ENCODE assay signal across 10 cellular contexts in the genomic region with DNA sequence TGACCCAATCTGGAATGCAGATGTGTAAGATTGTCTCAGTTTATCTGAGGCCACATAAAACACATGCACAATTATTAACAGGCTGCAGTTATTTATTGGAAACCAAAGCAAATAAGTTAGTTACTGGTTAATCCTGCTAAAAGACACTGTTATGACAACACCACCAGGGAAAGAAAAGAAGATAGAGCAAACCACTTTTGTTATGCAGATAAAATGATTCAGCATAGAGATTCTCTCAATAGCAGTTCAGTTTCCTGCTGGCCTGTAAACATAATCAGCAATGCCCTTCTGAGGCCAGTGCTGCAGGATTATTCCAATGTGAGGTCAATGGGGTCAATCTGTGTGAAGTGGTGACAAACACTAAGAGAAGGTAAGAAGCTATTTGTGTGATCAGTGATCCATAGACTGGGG.
DNase-seq lines count a peak whose midpoint lies in the region; ATAC-seq and TF ChIP-seq lines count a peak whose summit lies in the region.
"Had no signal": no experiment of that assay in that cellular context is flagged by ENCODE, and none has a peak within 500 bp of the region (broad histone marks: within the 10 kb centered on the region; RNA-seq: fewer than 3 reads in every experiment).

No MANE protein-coding gene starts in this region.

- H3K27me3 Mint-ChIP-seq in effector memory CD8-positive, alpha-beta T cell, result no peaks in the 10 kb centered on the region

- no peak overlapping the region for H3K4me3 Mint-ChIP-seq in effector memory CD8-positive, alpha-beta T cell

- in situ Hi-C loops in GM23248 (cut with MboI), result no loop called here
- in situ Hi-C loops in gastrocnemius medialis (cut with MboI; ENCODE audit: low sequenced_read_pairs in 4 of 4), result no loop called here

- intact Hi-C loops in left ventricle myocardium inferior (cut with micrococcal nuclease), result no loop called here
- intact Hi-C loops in gastrocnemius medialis (cut with DNase I; ENCODE audit: low total_unique reads), result loop anchor here (5.0 kb wide), 1 partner anchor 55 kb away; no protein-coding TSS in a partner anchor

- no peaks in the 10 kb centered on the region for H3K79me2 ChIP-seq in GM23248 (ENCODE audit: insufficient read depth)

- H3K4me2 ChIP-seq in GM23248 (ENCODE audit: unreplicated experiment), result no peak overlapping the region

- H3K4me1 ChIP-seq in GM23248 (ENCODE audit: insufficient read depth), result 0 out of 2 replicates have a peak, but pooled peaks cover 5% of the 10 kb centered on the region
- peaks cover 54% of the 10 kb centered on the region for H3K4me1 ChIP-seq in left ventricle myocardium inferior
- H3K4me1 ChIP-seq in gastrocnemius medialis, result peaks cover 38 to 47% of the 10 kb centered on the region in 2 donors

- TF ChIP-seq CTCF in left ventricle myocardium inferior (IDR thresholded peaks at IDR 0.05; ENCODE audit: borderline replicate concordance) (no peak), gastrocnemius medialis (IDR thresholded peaks at IDR 0.05 in 4 of 5, conservative IDR thresholded peaks at IDR 0.05 in 1 of 5) (no peak)

- DNase-seq in GM23248, result peak; percentile 10
- peak; percentile 88 for DNase-seq in NCI-H146 treated with DMSO at 0.1 percent for 48 hours (lab: John Stamatoyannopoulos, UW; ENCODE audit: unreplicated experiment)
- DNase-seq in left ventricle myocardium inferior, result no peak
- no peak for DNase-seq in gastrocnemius medialis
- no peak for DNase-seq in effector memory CD8-positive, alpha-beta T cell
- DNase-seq in NCI-H128 (lab: John Stamatoyannopoulos, UW; ENCODE audit: unreplicated experiment), result no peak
- DNase-seq in NCI-H2171 treated with DMSO at 0.1 percent for 48 hours (lab: John Stamatoyannopoulos, UW), result no peak
- DNase-seq: HCEC 1CT, MV-4-11 had no signal

- H3K27ac ChIP-seq in GM23248 (no peak overlapping the region), left ventricle myocardium inferior (replicated peaks) (peak overlapping the region; percentile 60), gastrocnemius medialis (peak overlapping the region; percentile 47 to 75 (median 49))

- H3K9me3 ChIP-seq in GM23248 (ENCODE audit: low read depth) (no peaks in the 10 kb centered on the region), left ventricle myocardium inferior (replicated peaks) (no peaks in the 10 kb centered on the region), gastrocnemius medialis (no peaks in the 10 kb centered on the region)

- H3K4me1 Mint-ChIP-seq in effector memory CD8-positive, alpha-beta T cell (ENCODE audit: low read depth in 2 of 2), result peaks cover 0 to 26% of the 10 kb centered on the region in 2 donors

- peaks cover 13% of the 10 kb centered on the region; the same call in 1 of the 2 replicates for H3F3A ChIP-seq in GM23248 (ENCODE audit: insufficient read depth)

- no peak overlapping the region for H2AFZ ChIP-seq in GM23248

- no peak overlapping the region for H3K9ac ChIP-seq in GM23248

- no peaks in the 10 kb centered on the region for H3K9me3 Mint-ChIP-seq in effector memory CD8-positive, alpha-beta T cell

- no peaks in the 10 kb centered on the region for H3K36me3 ChIP-seq in GM23248 (ENCODE audit: low read depth)
- no peaks in the 10 kb centered on the region for H3K36me3 ChIP-seq in left ventricle myocardium inferior
- H3K36me3 ChIP-seq in gastrocnemius medialis, result no peaks in the 10 kb centered on the region

- H3K27me3 ChIP-seq in GM23248 (replicated peaks; ENCODE audit: insufficient read depth), result no peaks in the 10 kb centered on the region
- H3K27me3 ChIP-seq in left ventricle myocardium inferior (ENCODE audit: low read depth), result no peaks in the 10 kb centered on the region
- no peaks in the 10 kb centered on the region for H3K27me3 ChIP-seq in gastrocnemius medialis

- no peaks in the 10 kb centered on the region for H4K20me1 ChIP-seq in GM23248 (ENCODE audit: insufficient read depth)

- H3K27ac Mint-ChIP-seq in effector memory CD8-positive, alpha-beta T cell, result no peak overlapping the region

- no peak for TF ChIP-seq POLR2A in gastrocnemius medialis (IDR thresholded peaks at IDR 0.05)

- no peak overlapping the region for H3K4me3 ChIP-seq in GM23248
- H3K4me3 ChIP-seq in left ventricle myocardium inferior, result no peak overlapping the region
- H3K4me3 ChIP-seq in gastrocnemius medialis, result no peak overlapping the region

- no peaks in the 10 kb centered on the region for H3K36me3 Mint-ChIP-seq in effector memory CD8-positive, alpha-beta T cell (ENCODE audit: insufficient read depth)

- no peaks in the 10 kb centered on the region for H3K9me2 ChIP-seq in GM23248 (ENCODE audit: insufficient read depth)

- no peak for ATAC-seq in gastrocnemius medialis
- ATAC-seq in GM18498 (IDR thresholded peaks at IDR 0.05; ENCODE audit: unreplicated experiment), result no peak
- no peak for ATAC-seq in effector memory CD8-positive, alpha-beta T cell (replicated peaks)

Comparison
In these comparisons a context has a peak if more than half of its experiments do, and no peak if none do; other contexts are left out.
1. DNase-seq: peak in GM23248 (single experiment) and NCI-H146 treated with DMSO at 0.1 percent for 48 hours (single experiment); none in left ventricle myocardium inferior (single experiment), gastrocnemius medialis (0 of 2), effector memory CD8-positive, alpha-beta T cell (0 of 3), NCI-H128 (single experiment) and NCI-H2171 treated with DMSO at 0.1 percent for 48 hours (single experiment).